ENCODE assay signal across 1 cellular context in genomic region chr10:75508814-75509306, GRCh38.
TF ChIP-seq lines count a peak whose summit lies in the region.

No MANE protein-coding gene starts in this region.

TF ChIP-seq in HEK293, 187 proteins besides CTCF, POLR2A, EP300 and RAD21 (continued from another document):
- TF ChIP-seq ZNF518A (tag by site-specific recombination; conservative IDR thresholded peaks at IDR 0.05; ENCODE audit: low read depth): peak; percentile 35; the same call in 1 of the 2 replicates
